In the genomic region with DNA sequence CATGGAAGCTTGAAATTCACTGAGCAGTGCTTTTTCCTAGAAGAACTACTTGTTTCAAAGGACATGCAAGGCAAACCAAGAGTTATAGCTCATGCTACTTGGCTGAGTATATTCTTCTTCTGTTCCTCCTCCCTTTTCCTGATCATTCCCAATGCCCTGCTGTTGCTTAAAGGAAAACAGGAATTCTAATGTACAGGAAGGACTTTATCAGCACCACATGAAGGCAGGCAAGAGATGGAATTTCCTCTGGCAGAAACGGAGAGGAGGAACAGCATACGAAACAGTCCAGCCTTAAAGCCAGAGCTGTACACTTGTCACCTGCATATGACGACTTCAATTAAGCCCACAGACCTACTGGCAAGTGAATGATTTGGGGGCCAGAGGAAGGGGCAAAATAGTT, we compare ENCODE assay signal across 19 cellular contexts. TPM values are rescaled to one million over a fixed set of nuclear protein-coding genes. Genes with fewer than 3 reads are reported as not detected.
A peak's percentile ranks its signal among the peaks of the same experiment; 100 is the strongest.
DNase-seq lines count a peak whose midpoint lies in the region; ATAC-seq, FAIRE-seq and TF ChIP-seq lines count a peak whose summit lies in the region.
"Had no signal": no experiment of that assay in that cellular context is flagged by ENCODE, and none has a peak within 500 bp of the region (broad histone marks: within the 10 kb centered on the region; RNA-seq: fewer than 3 reads in every experiment).

No MANE protein-coding gene starts in this region.

- peaks cover 91% of the 10 kb centered on the region for H3K79me2 ChIP-seq in astrocyte (ENCODE audit: insufficient read depth, low read length)

- H3K9me3 ChIP-seq in astrocyte (ENCODE audit: insufficient read depth, low read depth, low read length) (no peaks in the 10 kb centered on the region), gastroesophageal sphincter (no peaks in the 10 kb centered on the region), muscle layer of duodenum (ENCODE audit: control insufficient read depth in 1 of 2, low read length in 2 of 2) (no peaks in the 10 kb centered on the region)
- H3K9me3 ChIP-seq: Peyer's patch had no signal

- 49 to 54% methylated on average over 3 of the region's 3 CpGs for WGBS in gastroesophageal sphincter (ENCODE audit: low coverage in 1 of 2), 2 donors

- H3K27me3 ChIP-seq in astrocyte (ENCODE audit: insufficient read depth, low read length) (no peaks in the 10 kb centered on the region), gastroesophageal sphincter (no peaks in the 10 kb centered on the region), muscle layer of duodenum (ENCODE audit: low read depth, low read length) (no peaks in the 10 kb centered on the region)
- H3K27me3 ChIP-seq: Peyer's patch had no signal

- FAIRE-seq in H54 (lab: Jason Lieb, UNC) (peak; percentile 30), astrocyte (lab: Jason Lieb, UNC) (peak; percentile 39)
- FAIRE-seq: GM18507 had no signal

- H3K4me1 Mint-ChIP-seq in astrocyte (ENCODE audit: low read depth, unreplicated experiment) (peaks cover 6% of the 10 kb centered on the region), HFFc6 (ENCODE audit: low read depth) (peaks cover 38% of the 10 kb centered on the region)

- no peak for ATAC-seq in gastroesophageal sphincter
- no peak for ATAC-seq in GM21529 (IDR thresholded peaks at IDR 0.05; ENCODE audit: unreplicated experiment)
- ATAC-seq: GM12878, GM23338 had no signal

- H3K9ac ChIP-seq in astrocyte (ENCODE audit: low read length): no peak overlapping the region

- no peak overlapping the region for H2AFZ ChIP-seq in astrocyte (ENCODE audit: low read depth, low read length)
- H2AFZ ChIP-seq: GM23338 had no signal

- TF ChIP-seq CTCF in astrocyte (IDR thresholded peaks at IDR 0.05; ENCODE audit: insufficient read depth, low read depth, low read length): no peak
- TF ChIP-seq CTCF in gastroesophageal sphincter (IDR thresholded peaks at IDR 0.05): no peak
- TF ChIP-seq CTCF in HFFc6 (IDR thresholded peaks at IDR 0.05): no peak

- H3K4me1 ChIP-seq in astrocyte (ENCODE audit: insufficient read depth, low read length): peaks cover 14% of the 10 kb centered on the region
- H3K4me1 ChIP-seq in gastroesophageal sphincter: peaks cover 4 to 99% (median 8%) of the 10 kb centered on the region in 3 donors
- H3K4me1 ChIP-seq in muscle layer of duodenum (ENCODE audit: control insufficient read depth in 1 of 2, insufficient read depth in 2 of 2, low read length in 2 of 2): peaks cover 10 to 43% of the 10 kb centered on the region in 2 donors
- H3K4me1 ChIP-seq: Peyer's patch had no signal

- no peak overlapping the region for H3K4me3 Mint-ChIP-seq in astrocyte (ENCODE audit: unreplicated experiment)
- H3K4me3 Mint-ChIP-seq in HFFc6: no peak overlapping the region
- H3K4me3 Mint-ChIP-seq: GM23338 had no signal

- no peaks in the 10 kb centered on the region for H3K27me3 Mint-ChIP-seq in astrocyte (ENCODE audit: low read depth, unreplicated experiment)
- no peaks in the 10 kb centered on the region for H3K27me3 Mint-ChIP-seq in HFFc6 (ENCODE audit: insufficient read depth)

- peaks cover 50% of the 10 kb centered on the region for H4K20me1 ChIP-seq in astrocyte (ENCODE audit: insufficient read depth, low read length)

- no peak overlapping the region for H3K27ac ChIP-seq in astrocyte (ENCODE audit: low read depth, low read length)
- H3K27ac ChIP-seq in gastroesophageal sphincter: peak overlapping the region in 3 of 4 donors; percentile 41 to 98 (median 54)
- peak overlapping the region; percentile 61 for H3K27ac ChIP-seq in muscle layer of duodenum (ENCODE audit: low read length)
- H3K27ac ChIP-seq: C4-2B, Peyer's patch had no signal

- H3K36me3 Mint-ChIP-seq in astrocyte (ENCODE audit: low read depth, unreplicated experiment): peaks cover 7% of the 10 kb centered on the region
- H3K36me3 Mint-ChIP-seq in HFFc6 (ENCODE audit: low read depth): peaks cover 66% of the 10 kb centered on the region

- H3K4me2 ChIP-seq in astrocyte (ENCODE audit: low read length): no peak overlapping the region
- H3K4me2 ChIP-seq: GM23338 had no signal

- no peak for TF ChIP-seq POLR2A in H54 (IDR thresholded peaks at IDR 0.05; ENCODE audit: low read depth, low read length)
- no peak for TF ChIP-seq POLR2A in gastroesophageal sphincter (IDR thresholded peaks at IDR 0.05)

- H3K27ac Mint-ChIP-seq in astrocyte (ENCODE audit: unreplicated experiment) (no peak overlapping the region), HFFc6 (no peak overlapping the region)
- H3K27ac Mint-ChIP-seq: GM23338 had no signal

- no peak for TF ChIP-seq EP300 in gastroesophageal sphincter (IDR thresholded peaks at IDR 0.05)

- DNase-seq in H54 (ENCODE audit: insufficient read length, low spot score) (no peak), astrocyte (ENCODE audit: low read depth) (no peak), T-helper 2 cell (no peak), HFFc6 (no peak)
- DNase-seq: DMS 273 treated with DMSO at 0.1 percent for 48 hours, GDM1, NCI-H1092, NCI-H146, NCI-H2081 treated with DMSO at 0.1 percent for 48 hours, NCI-H524 treated with DMSO at 0.1 percent for 48 hours, Peyer's patch, SHP77 had no signal

- peaks cover 55% of the 10 kb centered on the region for H3K36me3 ChIP-seq in astrocyte (ENCODE audit: insufficient read depth, low read length)
- peaks cover 0 to 18% of the 10 kb centered on the region in 2 donors for H3K36me3 ChIP-seq in gastroesophageal sphincter
- H3K36me3 ChIP-seq in muscle layer of duodenum (ENCODE audit: control insufficient read depth in 1 of 2, insufficient read depth in 2 of 2, low read length in 2 of 2): peaks cover 0 to 18% of the 10 kb centered on the region in 2 donors

- H3K4me3 ChIP-seq in astrocyte (ENCODE audit: insufficient read depth, low read depth, low read length): no peak overlapping the region
- H3K4me3 ChIP-seq in gastroesophageal sphincter: no peak overlapping the region
- no peak overlapping the region for H3K4me3 ChIP-seq in muscle layer of duodenum (ENCODE audit: low read depth in 1 of 2, low read length in 2 of 2)
- H3K4me3 ChIP-seq: GM12878, GM23338, Peyer's patch had no signal

- H3K9me3 Mint-ChIP-seq in astrocyte (ENCODE audit: unreplicated experiment): no peaks in the 10 kb centered on the region
- no peaks in the 10 kb centered on the region for H3K9me3 Mint-ChIP-seq in HFFc6
- H3K9me3 Mint-ChIP-seq: GM23338 had no signal

RNA-seq across cellular contexts. Expression of gene MEIS2, which starts 15.7 kb away (rescaled TPM):
- total RNA-seq in astrocyte (30.9 and 35.6 TPM in 2 replicates), gastroesophageal sphincter (100 to 1,000 TPM in 1 of 4 donors, 10 to 100 TPM in 3; 43.1 to 108 (median 85.7) TPM)
- total RNA-seq in HFFc6 (2021; fragmentation: NEBNext Ultra II Directional; extraction: Animal tissue kit (Norgen Biotek cat#: 25700)): 10 to 100 TPM; 31.8 to 48.0 (median 42.8) TPM
- total RNA-seq: GM23338 had no signal
